Comparison of ENCODE assay signal across 1 cellular context in the genomic region with DNA sequence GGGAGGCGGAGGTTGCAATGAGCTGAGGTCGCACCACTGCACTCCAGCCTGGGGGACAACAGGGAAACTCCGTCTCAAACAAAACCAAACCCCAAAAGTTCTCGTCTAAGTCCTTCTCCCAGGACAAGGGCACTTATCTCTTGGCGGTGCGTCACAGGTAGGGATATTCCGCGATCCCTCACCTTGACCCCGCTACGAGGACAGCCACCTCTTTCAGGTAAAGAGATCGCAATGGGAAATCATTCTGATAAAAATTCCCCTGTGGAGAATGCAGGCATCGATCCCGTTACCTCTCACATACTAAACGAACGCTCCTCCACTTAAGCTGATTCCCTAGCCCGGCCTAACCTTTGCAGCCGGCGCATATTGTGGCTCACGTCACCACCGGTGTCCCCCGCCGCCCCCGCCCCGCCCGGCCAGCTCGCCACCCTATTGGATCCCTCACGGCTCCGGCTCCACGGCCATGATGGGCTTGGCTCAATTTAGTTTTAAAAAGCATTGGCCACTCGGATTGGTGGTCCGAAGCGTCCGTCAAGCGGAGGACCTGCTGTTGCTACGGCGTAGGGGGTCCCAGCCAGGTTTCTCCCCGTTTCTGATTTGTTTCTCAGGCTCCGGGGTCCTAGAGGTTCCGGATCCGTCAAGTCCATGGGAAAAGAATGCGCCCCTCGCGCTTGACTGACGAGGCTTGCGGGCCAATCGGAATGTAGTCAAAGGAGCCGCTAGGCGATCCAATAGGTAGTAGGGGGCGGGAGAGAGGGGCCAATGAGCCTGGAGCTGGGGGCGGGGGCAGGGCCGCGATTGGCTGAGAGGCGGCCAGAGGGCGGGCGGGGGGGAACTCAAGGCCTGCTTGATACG.
TF ChIP-seq lines count a peak whose summit lies in the region.

No MANE protein-coding gene starts in this region.

TF ChIP-seq in HEK293, 187 proteins besides CTCF, POLR2A, EP300 and RAD21 (continued from another document and continues in another):
- TF ChIP-seq, protein P1, sequence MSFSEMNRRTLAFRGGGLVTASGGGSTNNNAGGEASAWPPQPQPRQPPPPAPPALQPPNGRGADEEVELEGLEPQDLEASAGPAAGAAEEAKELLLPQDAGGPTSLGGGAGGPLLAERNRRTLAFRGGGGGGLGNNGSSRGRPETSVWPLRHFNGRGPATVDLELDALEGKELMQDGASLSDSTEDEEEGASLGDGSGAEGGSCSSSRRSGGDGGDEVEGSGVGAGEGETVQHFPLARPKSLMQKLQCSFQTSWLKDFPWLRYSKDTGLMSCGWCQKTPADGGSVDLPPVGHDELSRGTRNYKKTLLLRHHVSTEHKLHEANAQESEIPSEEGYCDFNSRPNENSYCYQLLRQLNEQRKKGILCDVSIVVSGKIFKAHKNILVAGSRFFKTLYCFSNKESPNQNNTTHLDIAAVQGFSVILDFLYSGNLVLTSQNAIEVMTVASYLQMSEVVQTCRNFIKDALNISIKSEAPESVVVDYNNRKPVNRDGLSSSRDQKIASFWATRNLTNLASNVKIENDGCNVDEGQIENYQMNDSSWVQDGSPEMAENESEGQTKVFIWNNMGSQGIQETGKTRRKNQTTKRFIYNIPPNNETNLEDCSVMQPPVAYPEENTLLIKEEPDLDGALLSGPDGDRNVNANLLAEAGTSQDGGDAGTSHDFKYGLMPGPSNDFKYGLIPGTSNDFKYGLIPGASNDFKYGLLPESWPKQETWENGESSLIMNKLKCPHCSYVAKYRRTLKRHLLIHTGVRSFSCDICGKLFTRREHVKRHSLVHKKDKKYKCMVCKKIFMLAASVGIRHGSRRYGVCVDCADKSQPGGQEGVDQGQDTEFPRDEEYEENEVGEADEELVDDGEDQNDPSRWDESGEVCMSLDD (tag by site-specific recombination; IDR thresholded peaks at IDR 0.05): no peak; the same call in none of the 2 replicates
- TF ChIP-seq TCF7L2 (IDR thresholded peaks at IDR 0.05; ENCODE audit: borderline replicate concordance, low read depth, low read length): no peak
- TF ChIP-seq ZNF624 (tag by site-specific recombination; IDR thresholded peaks at IDR 0.05): no peak
- TF ChIP-seq, protein P2, sequence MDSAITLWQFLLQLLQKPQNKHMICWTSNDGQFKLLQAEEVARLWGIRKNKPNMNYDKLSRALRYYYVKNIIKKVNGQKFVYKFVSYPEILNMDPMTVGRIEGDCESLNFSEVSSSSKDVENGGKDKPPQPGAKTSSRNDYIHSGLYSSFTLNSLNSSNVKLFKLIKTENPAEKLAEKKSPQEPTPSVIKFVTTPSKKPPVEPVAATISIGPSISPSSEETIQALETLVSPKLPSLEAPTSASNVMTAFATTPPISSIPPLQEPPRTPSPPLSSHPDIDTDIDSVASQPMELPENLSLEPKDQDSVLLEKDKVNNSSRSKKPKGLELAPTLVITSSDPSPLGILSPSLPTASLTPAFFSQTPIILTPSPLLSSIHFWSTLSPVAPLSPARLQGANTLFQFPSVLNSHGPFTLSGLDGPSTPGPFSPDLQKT (IDR thresholded peaks at IDR 0.05; ENCODE audit: borderline replicate concordance, low read depth, low read length): no peak
- TF ChIP-seq, protein P3, sequence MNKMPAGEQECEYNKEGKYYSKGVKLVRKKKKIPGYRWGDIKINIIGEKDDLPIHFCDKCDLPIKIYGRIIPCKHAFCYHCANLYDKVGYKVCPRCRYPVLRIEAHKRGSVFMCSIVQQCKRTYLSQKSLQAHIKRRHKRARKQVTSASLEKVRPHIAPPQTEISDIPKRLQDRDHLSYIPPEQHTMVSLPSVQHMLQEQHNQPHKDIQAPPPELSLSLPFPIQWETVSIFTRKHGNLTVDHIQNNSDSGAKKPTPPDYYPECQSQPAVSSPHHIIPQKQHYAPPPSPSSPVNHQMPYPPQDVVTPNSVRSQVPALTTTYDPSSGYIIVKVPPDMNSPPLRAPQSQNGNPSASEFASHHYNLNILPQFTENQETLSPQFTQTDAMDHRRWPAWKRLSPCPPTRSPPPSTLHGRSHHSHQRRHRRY (tag by site-specific recombination; IDR thresholded peaks at IDR 0.05): no peak
- TF ChIP-seq ZNF335 (tag by site-specific recombination; conservative IDR thresholded peaks at IDR 0.05): peak; percentile 72
- TF ChIP-seq ZNF76 (tag by site-specific recombination; IDR thresholded peaks at IDR 0.05; ENCODE audit: borderline replicate concordance, low read depth): no peak; the same call in 1 of the 2 replicates
- TF ChIP-seq ZNF248 (tag by site-specific recombination; IDR thresholded peaks at IDR 0.05): no peak
- TF ChIP-seq ZNF561 (tag by site-specific recombination; IDR thresholded peaks at IDR 0.05; ENCODE audit: borderline replicate concordance): peak; percentile 64; the same call in 1 of the 2 replicates
- no peak for TF ChIP-seq ZNF776 (tag by site-specific recombination; IDR thresholded peaks at IDR 0.05; ENCODE audit: borderline replicate concordance)
- TF ChIP-seq SALL2 (tag by site-specific recombination; IDR thresholded peaks at IDR 0.05; ENCODE audit: borderline replicate concordance): no peak
- TF ChIP-seq ZXDB (tag by site-specific recombination; IDR thresholded peaks at IDR 0.05): peak; percentile 80
- TF ChIP-seq, protein P4, sequence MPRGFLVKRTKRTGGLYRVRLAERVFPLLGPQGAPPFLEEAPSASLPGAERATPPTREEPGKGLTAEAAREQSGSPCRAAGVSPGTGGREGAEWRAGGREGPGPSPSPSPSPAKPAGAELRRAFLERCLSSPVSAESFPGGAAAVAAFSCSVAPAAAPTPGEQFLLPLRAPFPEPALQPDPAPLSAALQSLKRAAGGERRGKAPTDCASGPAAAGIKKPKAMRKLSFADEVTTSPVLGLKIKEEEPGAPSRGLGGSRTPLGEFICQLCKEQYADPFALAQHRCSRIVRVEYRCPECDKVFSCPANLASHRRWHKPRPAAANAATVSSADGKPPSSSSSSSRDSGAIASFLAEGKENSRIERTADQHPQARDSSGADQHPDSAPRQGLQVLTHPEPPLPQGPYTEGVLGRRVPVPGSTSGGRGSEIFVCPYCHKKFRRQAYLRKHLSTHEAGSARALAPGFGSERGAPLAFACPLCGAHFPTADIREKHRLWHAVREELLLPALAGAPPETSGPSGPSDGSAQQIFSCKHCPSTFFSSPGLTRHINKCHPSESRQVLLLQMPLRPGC (tag by site-specific recombination; IDR thresholded peaks at IDR 0.05): peak; percentile 74; the same call in 1 of the 2 replicates
- no peak for TF ChIP-seq ZNF292 (tag by site-specific recombination; IDR thresholded peaks at IDR 0.05; ENCODE audit: borderline replicate concordance, low read depth)
- peak; percentile 98 for TF ChIP-seq BCL11B (tag by site-specific recombination; IDR thresholded peaks at IDR 0.05; ENCODE audit: low read depth)
- no peak for TF ChIP-seq ZNF654 (tag by site-specific recombination; IDR thresholded peaks at IDR 0.05; ENCODE audit: low read depth)
- TF ChIP-seq GLI2 (tag by site-specific recombination; IDR thresholded peaks at IDR 0.05; ENCODE audit: borderline replicate concordance, low read depth): no peak
- TF ChIP-seq ZNF23 (tag by site-specific recombination; IDR thresholded peaks at IDR 0.05; ENCODE audit: borderline replicate concordance): no peak
- TF ChIP-seq ZNF529 (tag by site-specific recombination; IDR thresholded peaks at IDR 0.05; ENCODE audit: insufficient replicate concordance): no peak
- peak; percentile 22; the same call in 1 of the 2 replicates for TF ChIP-seq YY2 (tag by site-specific recombination; IDR thresholded peaks at IDR 0.05)
- peak; percentile 81 for TF ChIP-seq ZNF366 (tag by site-specific recombination; conservative IDR thresholded peaks at IDR 0.05)
- TF ChIP-seq GFI1B (tag by site-specific recombination; IDR thresholded peaks at IDR 0.05): no peak
- TF ChIP-seq ZNF37A (tag by site-specific recombination; IDR thresholded peaks at IDR 0.05): no peak
- peak; percentile 89 for TF ChIP-seq ZNF324 (tag by site-specific recombination; IDR thresholded peaks at IDR 0.05)
- TF ChIP-seq, protein P5, sequence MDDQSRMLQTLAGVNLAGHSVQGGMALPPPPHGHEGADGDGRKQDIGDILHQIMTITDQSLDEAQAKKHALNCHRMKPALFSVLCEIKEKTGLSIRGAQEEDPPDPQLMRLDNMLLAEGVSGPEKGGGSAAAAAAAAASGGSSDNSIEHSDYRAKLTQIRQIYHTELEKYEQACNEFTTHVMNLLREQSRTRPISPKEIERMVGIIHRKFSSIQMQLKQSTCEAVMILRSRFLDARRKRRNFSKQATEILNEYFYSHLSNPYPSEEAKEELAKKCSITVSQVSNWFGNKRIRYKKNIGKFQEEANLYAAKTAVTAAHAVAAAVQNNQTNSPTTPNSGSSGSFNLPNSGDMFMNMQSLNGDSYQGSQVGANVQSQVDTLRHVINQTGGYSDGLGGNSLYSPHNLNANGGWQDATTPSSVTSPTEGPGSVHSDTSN (CRISPR knock-in tag; IDR thresholded peaks at IDR 0.05): no peak; the same call in 1 of the 2 replicates
- no peak for TF ChIP-seq ZNF132 (tag by site-specific recombination; IDR thresholded peaks at IDR 0.05; ENCODE audit: borderline replicate concordance)
- TF ChIP-seq, protein P6, sequence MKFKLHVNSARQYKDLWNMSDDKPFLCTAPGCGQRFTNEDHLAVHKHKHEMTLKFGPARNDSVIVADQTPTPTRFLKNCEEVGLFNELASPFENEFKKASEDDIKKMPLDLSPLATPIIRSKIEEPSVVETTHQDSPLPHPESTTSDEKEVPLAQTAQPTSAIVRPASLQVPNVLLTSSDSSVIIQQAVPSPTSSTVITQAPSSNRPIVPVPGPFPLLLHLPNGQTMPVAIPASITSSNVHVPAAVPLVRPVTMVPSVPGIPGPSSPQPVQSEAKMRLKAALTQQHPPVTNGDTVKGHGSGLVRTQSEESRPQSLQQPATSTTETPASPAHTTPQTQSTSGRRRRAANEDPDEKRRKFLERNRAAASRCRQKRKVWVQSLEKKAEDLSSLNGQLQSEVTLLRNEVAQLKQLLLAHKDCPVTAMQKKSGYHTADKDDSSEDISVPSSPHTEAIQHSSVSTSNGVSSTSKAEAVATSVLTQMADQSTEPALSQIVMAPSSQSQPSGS (tag by site-specific recombination; IDR thresholded peaks at IDR 0.05; ENCODE audit: low read depth): 0 out of 2 replicates have a peak, but pooled peaks have one; percentile 17
- no peak for TF ChIP-seq ZNF544 (tag by site-specific recombination; IDR thresholded peaks at IDR 0.05)
- TF ChIP-seq ZNF350 (tag by site-specific recombination; IDR thresholded peaks at IDR 0.05): no peak
- peak; percentile 93 for TF ChIP-seq ZBTB48 (tag by site-specific recombination; IDR thresholded peaks at IDR 0.05)
- TF ChIP-seq, protein P7, sequence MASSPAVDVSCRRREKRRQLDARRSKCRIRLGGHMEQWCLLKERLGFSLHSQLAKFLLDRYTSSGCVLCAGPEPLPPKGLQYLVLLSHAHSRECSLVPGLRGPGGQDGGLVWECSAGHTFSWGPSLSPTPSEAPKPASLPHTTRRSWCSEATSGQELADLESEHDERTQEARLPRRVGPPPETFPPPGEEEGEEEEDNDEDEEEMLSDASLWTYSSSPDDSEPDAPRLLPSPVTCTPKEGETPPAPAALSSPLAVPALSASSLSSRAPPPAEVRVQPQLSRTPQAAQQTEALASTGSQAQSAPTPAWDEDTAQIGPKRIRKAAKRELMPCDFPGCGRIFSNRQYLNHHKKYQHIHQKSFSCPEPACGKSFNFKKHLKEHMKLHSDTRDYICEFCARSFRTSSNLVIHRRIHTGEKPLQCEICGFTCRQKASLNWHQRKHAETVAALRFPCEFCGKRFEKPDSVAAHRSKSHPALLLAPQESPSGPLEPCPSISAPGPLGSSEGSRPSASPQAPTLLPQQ (tag by site-specific recombination; IDR thresholded peaks at IDR 0.05): peak; percentile 74
- TF ChIP-seq, protein P8, sequence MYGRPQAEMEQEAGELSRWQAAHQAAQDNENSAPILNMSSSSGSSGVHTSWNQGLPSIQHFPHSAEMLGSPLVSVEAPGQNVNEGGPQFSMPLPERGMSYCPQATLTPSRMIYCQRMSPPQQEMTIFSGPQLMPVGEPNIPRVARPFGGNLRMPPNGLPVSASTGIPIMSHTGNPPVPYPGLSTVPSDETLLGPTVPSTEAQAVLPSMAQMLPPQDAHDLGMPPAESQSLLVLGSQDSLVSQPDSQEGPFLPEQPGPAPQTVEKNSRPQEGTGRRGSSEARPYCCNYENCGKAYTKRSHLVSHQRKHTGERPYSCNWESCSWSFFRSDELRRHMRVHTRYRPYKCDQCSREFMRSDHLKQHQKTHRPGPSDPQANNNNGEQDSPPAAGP (tag by site-specific recombination; IDR thresholded peaks at IDR 0.05): peak; percentile 91
- TF ChIP-seq, protein P9, sequence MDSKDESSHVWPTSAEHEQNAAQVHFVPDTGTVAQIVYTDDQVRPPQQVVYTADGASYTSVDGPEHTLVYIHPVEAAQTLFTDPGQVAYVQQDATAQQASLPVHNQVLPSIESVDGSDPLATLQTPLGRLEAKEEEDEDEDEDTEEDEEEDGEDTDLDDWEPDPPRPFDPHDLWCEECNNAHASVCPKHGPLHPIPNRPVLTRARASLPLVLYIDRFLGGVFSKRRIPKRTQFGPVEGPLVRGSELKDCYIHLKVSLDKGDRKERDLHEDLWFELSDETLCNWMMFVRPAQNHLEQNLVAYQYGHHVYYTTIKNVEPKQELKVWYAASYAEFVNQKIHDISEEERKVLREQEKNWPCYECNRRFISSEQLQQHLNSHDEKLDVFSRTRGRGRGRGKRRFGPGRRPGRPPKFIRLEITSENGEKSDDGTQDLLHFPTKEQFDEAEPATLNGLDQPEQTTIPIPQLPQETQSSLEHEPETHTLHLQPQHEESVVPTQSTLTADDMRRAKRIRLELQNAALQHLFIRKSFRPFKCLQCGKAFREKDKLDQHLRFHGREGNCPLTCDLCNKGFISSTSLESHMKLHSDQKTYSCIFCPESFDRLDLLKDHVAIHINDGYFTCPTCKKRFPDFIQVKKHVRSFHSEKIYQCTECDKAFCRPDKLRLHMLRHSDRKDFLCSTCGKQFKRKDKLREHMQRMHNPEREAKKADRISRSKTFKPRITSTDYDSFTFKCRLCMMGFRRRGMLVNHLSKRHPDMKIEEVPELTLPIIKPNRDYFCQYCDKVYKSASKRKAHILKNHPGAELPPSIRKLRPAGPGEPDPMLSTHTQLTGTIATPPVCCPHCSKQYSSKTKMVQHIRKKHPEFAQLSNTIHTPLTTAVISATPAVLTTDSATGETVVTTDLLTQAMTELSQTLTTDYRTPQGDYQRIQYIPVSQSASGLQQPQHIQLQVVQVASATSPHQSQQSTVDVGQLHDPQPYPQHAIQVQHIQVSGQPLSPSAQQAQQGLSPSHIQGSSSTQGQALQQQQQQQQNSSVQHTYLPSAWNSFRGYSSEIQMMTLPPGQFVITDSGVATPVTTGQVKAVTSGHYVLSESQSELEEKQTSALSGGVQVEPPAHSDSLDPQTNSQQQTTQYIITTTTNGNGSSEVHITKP (tag by site-specific recombination; IDR thresholded peaks at IDR 0.05): peak; percentile 89
- TF ChIP-seq, protein P10, sequence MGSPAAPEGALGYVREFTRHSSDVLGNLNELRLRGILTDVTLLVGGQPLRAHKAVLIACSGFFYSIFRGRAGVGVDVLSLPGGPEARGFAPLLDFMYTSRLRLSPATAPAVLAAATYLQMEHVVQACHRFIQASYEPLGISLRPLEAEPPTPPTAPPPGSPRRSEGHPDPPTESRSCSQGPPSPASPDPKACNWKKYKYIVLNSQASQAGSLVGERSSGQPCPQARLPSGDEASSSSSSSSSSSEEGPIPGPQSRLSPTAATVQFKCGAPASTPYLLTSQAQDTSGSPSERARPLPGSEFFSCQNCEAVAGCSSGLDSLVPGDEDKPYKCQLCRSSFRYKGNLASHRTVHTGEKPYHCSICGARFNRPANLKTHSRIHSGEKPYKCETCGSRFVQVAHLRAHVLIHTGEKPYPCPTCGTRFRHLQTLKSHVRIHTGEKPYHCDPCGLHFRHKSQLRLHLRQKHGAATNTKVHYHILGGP (tag by site-specific recombination; IDR thresholded peaks at IDR 0.05): no peak
- no peak for TF ChIP-seq ZNF138 (tag by site-specific recombination; IDR thresholded peaks at IDR 0.05; ENCODE audit: borderline replicate concordance)
- TF ChIP-seq SP3 (tag by site-specific recombination; IDR thresholded peaks at IDR 0.05): peak; percentile 72
- TF ChIP-seq ZFP41 (tag by site-specific recombination; IDR thresholded peaks at IDR 0.05; ENCODE audit: borderline replicate concordance): no peak
- TF ChIP-seq ZNF747 (tag by site-specific recombination; IDR thresholded peaks at IDR 0.05): no peak
- TF ChIP-seq ZNF777 (tag by site-specific recombination; IDR thresholded peaks at IDR 0.05; ENCODE audit: borderline replicate concordance): no peak
